In the genomic region with DNA sequence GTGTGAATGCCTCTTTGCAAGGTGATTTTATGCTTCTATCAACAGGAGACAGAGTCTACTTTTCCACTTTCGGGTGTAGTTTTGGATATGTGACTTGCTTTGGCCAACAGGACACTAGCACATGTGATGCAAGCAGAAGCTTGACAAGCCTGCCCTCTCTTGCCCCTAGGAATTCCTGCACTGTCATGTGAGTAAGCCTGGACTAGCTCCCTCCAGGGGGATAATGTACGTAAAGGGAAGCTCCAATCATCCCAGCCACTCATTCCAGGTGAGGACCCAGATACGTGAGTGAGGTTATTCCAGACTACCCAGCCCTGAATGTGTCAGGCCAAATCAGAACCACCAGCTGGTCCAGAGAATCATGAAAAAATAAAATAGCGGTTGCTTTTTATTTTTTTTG, we compare ENCODE assay signal across 14 cellular contexts. TPM values are rescaled to one million over a fixed set of nuclear protein-coding genes. Genes with fewer than 3 reads are reported as not detected.
A peak's percentile ranks its signal among the peaks of the same experiment; 100 is the strongest.
DNase-seq lines count a peak whose midpoint lies in the region; ATAC-seq and TF ChIP-seq lines count a peak whose summit lies in the region.
"Had no signal": no experiment of that assay in that cellular context is flagged by ENCODE, and none has a peak within 500 bp of the region (broad histone marks: within the 10 kb centered on the region; RNA-seq: fewer than 3 reads in every experiment).

No MANE protein-coding gene starts in this region.

- no peaks in the 10 kb centered on the region for H3K79me2 ChIP-seq in SK-N-SH (ENCODE audit: insufficient read depth)

- H3K27me3 ChIP-seq in SK-N-SH (ENCODE audit: insufficient read depth) = no peaks in the 10 kb centered on the region
- H3K27me3 ChIP-seq: colonic mucosa, esophagus squamous epithelium had no signal

- H3K27ac ChIP-seq in SK-N-SH (ENCODE audit: low read depth in 2 of 2, low read length in 1 of 2) = no peak overlapping the region
- H3K27ac ChIP-seq: colonic mucosa, esophagus squamous epithelium had no signal

- H2AFZ ChIP-seq in SK-N-SH (ENCODE audit: low read depth) = no peak overlapping the region

- TF ChIP-seq CTCF in AG10803 (conservative IDR thresholded peaks at IDR 0.05; ENCODE audit: low read length) = no peak
- TF ChIP-seq CTCF in SK-N-SH (IDR thresholded peaks at IDR 0.05) = no peak
- no peak for TF ChIP-seq CTCF in omental fat pad (IDR thresholded peaks at IDR 0.05)

- H3K9ac ChIP-seq in SK-N-SH = no peak overlapping the region

- peak; percentile 76 for ATAC-seq in left ventricle myocardium superior
- ATAC-seq in HG03139 (IDR thresholded peaks at IDR 0.05; ENCODE audit: unreplicated experiment) = no peak
- no peak for ATAC-seq in omental fat pad (ENCODE audit: low FRiP score)

- no peak overlapping the region for H3K4me3 ChIP-seq in AG10803 (ENCODE audit: low read length)
- H3K4me3 ChIP-seq in SK-N-SH (ENCODE audit: low read depth in 2 of 2, low read length in 1 of 2) = no peak overlapping the region
- H3K4me3 ChIP-seq: colonic mucosa, esophagus squamous epithelium had no signal

- CTCF ChIA-PET in SK-N-SH (lab: Yijun Ruan, JAX) = interaction anchor here (0.6 to 1.4 kb wide), 4 partner anchors 24 to 103 kb away, joined by 3 to 4 read pairs (median 3); no protein-coding TSS in a partner anchor

- no peak overlapping the region for H3K4me2 ChIP-seq in SK-N-SH

- no peaks in the 10 kb centered on the region for H3K9me3 ChIP-seq in SK-N-SH
- H3K9me3 ChIP-seq: colonic mucosa, esophagus squamous epithelium had no signal

- no peaks in the 10 kb centered on the region for H3K9me2 ChIP-seq in SK-N-SH

- TF ChIP-seq RAD21 in SK-N-SH (IDR thresholded peaks at IDR 0.05; ENCODE audit: low read length) = peak; percentile 44

- DNase-seq in AG10803 (ENCODE audit: low read depth) (peak; percentile 5), SK-N-SH (no peak), left ventricle myocardium superior (no peak), omental fat pad (ENCODE audit: low spot score) (no peak), DMS153 treated with DMSO at 0.1 percent for 48 hours (lab: John Stamatoyannopoulos, UW; ENCODE audit: unreplicated experiment) (no peak)
- DNase-seq: Calu3; colonic mucosa; esophagus squamous epithelium; NCI-H187; NCI-H748 treated with DMSO at 0.1 percent for 48 hours; SHP77 treated with DMSO at 0.1 percent for 48 hours; stimulated activated CD4-positive, alpha-beta T cell treated with anti-CD3 and anti-CD28 coated beads, Interleukin-4, amount 100 ng/mL, for 24 hours; stimulated activated naive B cell treated with anti-CD40 and anti-IgM and Interleukin-4, amounts not matched to agents 10 μg/mL and 1 μg/mL and 100 μg/mL, for 72 hours had no signal

- 62% methylated on average over 4 of the region's 4 CpGs for WGBS in SK-N-SH (ENCODE audit: low lambda C conversion rate)

- TF ChIP-seq EP300 in SK-N-SH (IDR thresholded peaks at IDR 0.05; ENCODE audit: borderline replicate concordance in 1 of 2, low read depth in 1 of 2, low read length in 1 of 2) = no peak

- H3F3A ChIP-seq in SK-N-SH (replicated peaks; ENCODE audit: insufficient read depth) = no peaks in the 10 kb centered on the region

- intact Hi-C loops in left ventricle myocardium superior (cut with micrococcal nuclease) = no loop called here

- no peaks in the 10 kb centered on the region for H3K4me1 ChIP-seq in SK-N-SH (ENCODE audit: control insufficient read depth in 1 of 2, insufficient read depth in 2 of 2, low read depth in 1 of 2, low read length in 1 of 2)
- H3K4me1 ChIP-seq: colonic mucosa, esophagus squamous epithelium had no signal

- POLR2A ChIA-PET in SK-N-SH (lab: Yijun Ruan, JAX) = no interaction called here

- H4K20me1 ChIP-seq in SK-N-SH (ENCODE audit: insufficient read depth) = no peaks in the 10 kb centered on the region

- H3K36me3 ChIP-seq in SK-N-SH (replicated peaks in 1 of 2; ENCODE audit: control insufficient read depth in 1 of 2, insufficient read depth in 2 of 2, low read length in 1 of 2) = no peaks in the 10 kb centered on the region
- H3K36me3 ChIP-seq: colonic mucosa had no signal

TF ChIP-seq in SK-N-SH, 30 proteins besides CTCF, POLR2A, EP300 and RAD21 (continues in another document):
- TF ChIP-seq FOXM1 (IDR thresholded peaks at IDR 0.05; ENCODE audit: low read depth) (no peak), NFIC (IDR thresholded peaks at IDR 0.05; ENCODE audit: borderline replicate concordance) (no peak), GABPA (IDR thresholded peaks at IDR 0.05; ENCODE audit: low read depth) (no peak), JUND (IDR thresholded peaks at IDR 0.05) (no peak), CHD2 (IDR thresholded peaks at IDR 0.05; ENCODE audit: low read length, partially characterized antibody) (no peak), RFX5 (IDR thresholded peaks at IDR 0.05; ENCODE audit: low read length) (no peak), EZH2phosphoT487 (IDR thresholded peaks at IDR 0.05; ENCODE audit: borderline replicate concordance, low read depth) (no peak), FOSL2 (IDR thresholded peaks at IDR 0.05; ENCODE audit: borderline replicate concordance, low read depth) (no peak), YY1 (IDR thresholded peaks at IDR 0.05; ENCODE audit: low read depth) (no peak), USF1 (IDR thresholded peaks at IDR 0.05; ENCODE audit: borderline replicate concordance, low read depth) (no peak), RXRA (IDR thresholded peaks at IDR 0.05; ENCODE audit: borderline replicate concordance, low read depth) (no peak), GATA2 (CRISPR knock-in tag; IDR thresholded peaks at IDR 0.05) (no peak), POLR2AphosphoS5 (IDR thresholded peaks at IDR 0.05; ENCODE audit: low read depth, low read length) (no peak), USF2 (IDR thresholded peaks at IDR 0.05; ENCODE audit: borderline replicate concordance, low read depth, low read length) (no peak), TCF12 (IDR thresholded peaks at IDR 0.05) (no peak), FOXJ3 (CRISPR knock-in tag; IDR thresholded peaks at IDR 0.05) (no peak), SMC3 (IDR thresholded peaks at IDR 0.05; ENCODE audit: low read depth, low read length) (no peak)
- TF ChIP-seq, protein P1, sequence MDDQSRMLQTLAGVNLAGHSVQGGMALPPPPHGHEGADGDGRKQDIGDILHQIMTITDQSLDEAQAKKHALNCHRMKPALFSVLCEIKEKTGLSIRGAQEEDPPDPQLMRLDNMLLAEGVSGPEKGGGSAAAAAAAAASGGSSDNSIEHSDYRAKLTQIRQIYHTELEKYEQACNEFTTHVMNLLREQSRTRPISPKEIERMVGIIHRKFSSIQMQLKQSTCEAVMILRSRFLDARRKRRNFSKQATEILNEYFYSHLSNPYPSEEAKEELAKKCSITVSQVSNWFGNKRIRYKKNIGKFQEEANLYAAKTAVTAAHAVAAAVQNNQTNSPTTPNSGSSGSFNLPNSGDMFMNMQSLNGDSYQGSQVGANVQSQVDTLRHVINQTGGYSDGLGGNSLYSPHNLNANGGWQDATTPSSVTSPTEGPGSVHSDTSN (IDR thresholded peaks at IDR 0.05) = no peak
- TF ChIP-seq, protein P2, sequence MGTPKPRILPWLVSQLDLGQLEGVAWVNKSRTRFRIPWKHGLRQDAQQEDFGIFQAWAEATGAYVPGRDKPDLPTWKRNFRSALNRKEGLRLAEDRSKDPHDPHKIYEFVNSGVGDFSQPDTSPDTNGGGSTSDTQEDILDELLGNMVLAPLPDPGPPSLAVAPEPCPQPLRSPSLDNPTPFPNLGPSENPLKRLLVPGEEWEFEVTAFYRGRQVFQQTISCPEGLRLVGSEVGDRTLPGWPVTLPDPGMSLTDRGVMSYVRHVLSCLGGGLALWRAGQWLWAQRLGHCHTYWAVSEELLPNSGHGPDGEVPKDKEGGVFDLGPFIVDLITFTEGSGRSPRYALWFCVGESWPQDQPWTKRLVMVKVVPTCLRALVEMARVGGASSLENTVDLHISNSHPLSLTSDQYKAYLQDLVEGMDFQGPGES (IDR thresholded peaks at IDR 0.05; ENCODE audit: low read depth, low read length) = no peak

RNA-seq across cellular contexts. Expression of gene BEND3, which starts 33.3 kb away (rescaled TPM):
- 0.93 and 1.0 TPM in 2 replicates for polyA plus RNA-seq in SK-N-SH (2012; rRNA removed)
- 0.80 and 1.1 TPM in 2 replicates for polyA plus RNA-seq in SK-N-SH (2012; cell fraction: cytosol; rRNA removed)
- polyA plus RNA-seq in SK-N-SH (2012; cell fraction: nucleus; rRNA removed) = 1.4 and 1.8 TPM in 2 replicates
- 1.2 TPM for total RNA-seq in left ventricle myocardium superior
- total RNA-seq in omental fat pad = 1 to 10 TPM; 1.3 to 8.5 (median 1.7) TPM

RNA-seq across cellular contexts. Expression of gene MTRES1, which starts 54.0 kb away (rescaled TPM):
- 8.5 and 10.2 TPM in 2 replicates for polyA plus RNA-seq in SK-N-SH (2012; rRNA removed)
- polyA plus RNA-seq in SK-N-SH (2012; cell fraction: cytosol; rRNA removed) = 11.5 and 15.7 TPM in 2 replicates
- 6.4 and 10.7 TPM in 2 replicates for polyA plus RNA-seq in SK-N-SH (2012; cell fraction: nucleus; rRNA removed)
- total RNA-seq in left ventricle myocardium superior = 37.3 TPM
- 10 to 100 TPM; 10.2 to 17.3 (median 13.2) TPM for total RNA-seq in omental fat pad
